Comparison of ENCODE assay signal across 8 cellular contexts in the genomic region with DNA sequence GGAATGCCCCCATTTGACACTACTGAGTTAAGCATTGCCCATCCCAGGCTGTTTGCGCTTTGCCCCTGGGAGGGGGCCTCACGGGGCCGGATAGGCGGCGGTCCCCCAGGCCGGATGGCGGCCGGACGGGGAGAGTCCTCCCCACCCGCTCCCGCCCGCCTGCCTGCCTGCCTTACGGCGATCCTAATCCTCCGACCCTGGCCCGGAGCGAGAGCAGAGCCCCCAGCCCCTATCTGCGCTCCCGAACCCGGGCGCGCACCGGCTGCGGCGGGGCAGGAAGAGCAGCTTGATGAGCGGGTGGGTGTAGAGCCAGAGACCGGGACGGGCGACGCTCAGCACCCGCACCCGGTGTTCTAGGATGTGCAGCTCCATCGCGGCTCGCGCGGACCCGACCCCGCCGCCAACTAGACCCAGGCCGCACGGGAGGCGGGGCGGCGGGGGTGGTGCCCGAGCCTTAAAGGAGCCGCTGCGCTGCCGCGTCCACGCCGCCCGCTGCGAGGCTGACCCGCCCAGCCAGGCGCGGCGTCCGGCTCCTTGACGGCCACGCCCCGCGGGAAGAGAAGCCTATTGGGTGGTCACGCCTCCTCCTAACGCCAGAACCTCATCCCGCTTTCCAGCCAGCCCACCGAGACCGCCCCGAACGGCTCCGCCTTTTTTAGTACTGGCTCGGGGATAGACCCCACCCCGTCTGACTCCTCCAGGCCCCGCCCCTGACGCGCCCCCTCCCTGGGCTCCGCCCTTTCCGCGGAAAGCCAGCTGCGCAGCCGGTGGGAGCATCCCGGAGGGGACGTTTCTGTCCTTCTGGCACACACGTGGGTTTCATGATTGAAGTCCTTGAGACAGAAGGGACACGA. TPM values are rescaled to one million over a fixed set of nuclear protein-coding genes. Genes with fewer than 3 reads are reported as not detected.
DNase-seq lines count a peak whose midpoint lies in the region; ATAC-seq, FAIRE-seq and TF ChIP-seq lines count a peak whose summit lies in the region.

CASTOR1 (minus strand) TSS at position 380 of the 854 bp plus-strand sequence; CDS start at position 372, 8 bp downstream.

- 0% methylated on average over 9 of the region's 85 CpGs for WGBS in A549 (ENCODE audit: missing lambda C conversion rate)
- 1% methylated on average over 19 of the region's 85 CpGs for whole genome bisulfite sequencing in mammary epithelial cell (ENCODE audit: low coverage, missing lambda C conversion rate)
- 0 to 1% (median 1%) methylated on average over 45 to 85 of the region's 85 CpGs for WGBS in small intestine, 3 donors

- intact Hi-C loops in mammary epithelial cell (cut with micrococcal nuclease): loop anchor here (2.0 kb wide), 1 partner anchor 15 kb away; no protein-coding TSS in a partner anchor

- H3K4me3 ChIP-seq in A549 (peak within 1 kb of the TSS; percentile 72), WERI-Rb-1 (ENCODE audit: low read depth, low read length) (peak within 1 kb of the TSS; percentile 71), mammary epithelial cell (replicated peaks in 1 of 3; ENCODE audit: insufficient read depth in 1 of 3, low read depth in 2 of 3, low read length in 3 of 3) (peak within 1 kb of the TSS; percentile 64 to 91 (median 71)), small intestine (ENCODE audit: low read depth in 1 of 2, low read length in 2 of 2) (peak within 1 kb of the TSS; percentile 66 to 70)

- DNase-seq in A549 (ENCODE audit: low read depth in 1 of 2, low spot score in 1 of 2): peak; percentile 96
- peak; percentile 88 for DNase-seq in NCI-H2196 (lab: John Stamatoyannopoulos, UW; ENCODE audit: unreplicated experiment)
- DNase-seq in WERI-Rb-1: peak; percentile 98
- peak; percentile 97 for DNase-seq in mammary epithelial cell
- peak; percentile 99 for DNase-seq in iPS-NIHi11 (ENCODE audit: low spot score)
- DNase-seq in small intestine: peak; percentile 96

- peak within 1 kb of the TSS; percentile 74 for H2AFZ ChIP-seq in mammary epithelial cell (ENCODE audit: low read depth, low read length)

- H3K27ac ChIP-seq in A549 (peak within 1 kb of the TSS; percentile 76 to 92), WERI-Rb-1 (peak within 1 kb of the TSS; percentile 12), mammary epithelial cell (ENCODE audit: insufficient read depth, low read depth, low read length) (peak within 1 kb of the TSS; percentile 22), small intestine (ENCODE audit: low read depth in 1 of 2, low read length in 1 of 2) (peak within 1 kb of the TSS; percentile 2 to 75)

- no peak for TF ChIP-seq CTCF in A549 (IDR thresholded peaks at IDR 0.05)
- TF ChIP-seq CTCF in WERI-Rb-1 (IDR thresholded peaks at IDR 0.05; ENCODE audit: low read depth, low read length): no peak
- TF ChIP-seq CTCF in mammary epithelial cell (conservative IDR thresholded peaks at IDR 0.05 in 1 of 2, IDR thresholded peaks at IDR 0.05 in 1 of 2; ENCODE audit: extremely low read depth in 1 of 2, insufficient read depth in 1 of 2, low read depth in 1 of 2, low read length in 2 of 2): no peak

- no TSS peak for BruUV-seq in mammary epithelial cell (replicated peaks; lab: Mats Ljungman, UMichigan)

- no peak for TF ChIP-seq RAD21 in A549 (conservative IDR thresholded peaks at IDR 0.05 in 1 of 2, IDR thresholded peaks at IDR 0.05 in 1 of 2)

- ATAC-seq in A549 (peak; percentile 74 to 80), GM18867 (IDR thresholded peaks at IDR 0.05; ENCODE audit: unreplicated experiment) (peak; percentile 71), HG03097 (IDR thresholded peaks at IDR 0.05; ENCODE audit: low FRiP score, unreplicated experiment) (peak; percentile 60)

- H3K79me2 ChIP-seq in mammary epithelial cell (ENCODE audit: insufficient read depth, low read length): no peaks in the 10 kb centered on the region

- dilution Hi-C loops in mammary epithelial cell (cut with HindIII; ENCODE audit: low sequenced_read_pairs): loop anchor here (5.0 kb wide), 3 partner anchors 47 to 252 kb away; no protein-coding TSS in a partner anchor

- H3K9ac ChIP-seq in mammary epithelial cell (ENCODE audit: insufficient read depth, low read length): peak within 1 kb of the TSS; percentile 59

- H3K9me3 ChIP-seq in A549: no peaks in the 10 kb centered on the region
- no peaks in the 10 kb centered on the region for H3K9me3 ChIP-seq in WERI-Rb-1 (ENCODE audit: severe bottlenecking)
- no peaks in the 10 kb centered on the region for H3K9me3 ChIP-seq in mammary epithelial cell (replicated peaks; ENCODE audit: insufficient read depth, low read length)
- H3K9me3 ChIP-seq in small intestine (ENCODE audit: control insufficient read depth, low read depth): no peaks in the 10 kb centered on the region

- no peak for TF ChIP-seq EP300 in A549 (IDR thresholded peaks at IDR 0.05)

- H3K36me3 ChIP-seq in WERI-Rb-1: peaks cover 23% of the 10 kb centered on the region
- peaks cover 4% of the 10 kb centered on the region for H3K36me3 ChIP-seq in mammary epithelial cell (ENCODE audit: insufficient read depth, low read length)
- peaks cover 4 to 12% of the 10 kb centered on the region in 2 donors for H3K36me3 ChIP-seq in small intestine (ENCODE audit: control insufficient read depth in 2 of 2, insufficient read depth in 2 of 2, low read length in 2 of 2)

- peaks cover 40% of the 10 kb centered on the region for H3K4me1 ChIP-seq in A549
- peaks cover 35% of the 10 kb centered on the region for H3K4me1 ChIP-seq in mammary epithelial cell (ENCODE audit: insufficient read depth, low read length)
- peaks cover 0 to 3% of the 10 kb centered on the region in 2 donors for H3K4me1 ChIP-seq in small intestine (ENCODE audit: control insufficient read depth in 2 of 2, insufficient read depth in 1 of 2, low read depth in 1 of 2, low read length in 1 of 2)

- H3K4me2 ChIP-seq in A549: peak within 1 kb of the TSS; percentile 92
- H3K4me2 ChIP-seq in mammary epithelial cell (ENCODE audit: insufficient read depth, low read depth, low read length): peak within 1 kb of the TSS; percentile 79

- in situ Hi-C loops in mammary epithelial cell (cut with MboI; ENCODE audit: low sequenced_read_pairs in 2 of 2): loop anchor here (10.0 kb wide), 4 partner anchors 45 to 185 kb away; partner anchors contain the start of genes RNF215 (in 1 of the 2) and SEC14L2 (in 1 of the 2)

- no peak for FAIRE-seq in A549 (lab: Jason Lieb, UNC)
- no peak for FAIRE-seq in small intestine (lab: Jason Lieb, UNC)

- CTCF ChIA-PET in A549 (lab: Yijun Ruan, JAX) (interaction anchor here (1.1 to 3.8 kb wide), 16 partner anchors 11 to 268 kb away, joined by 3 to 37 read pairs (median 10); partner anchors contain the start of genes MTFP1 and RNF215), mammary epithelial cell (lab: Charles Lee; ENCODE audit: low non-redundant PET) (interaction anchor here (0.6 to 2.4 kb wide), 3 partner anchors 38 to 98 kb away, joined by 4 to 24 read pairs (median 18); partner anchors contain the start of genes RNF215 and TBC1D10A)

- TF ChIP-seq POLR2A in A549 (IDR thresholded peaks at IDR 0.05; ENCODE audit: low read length): peak; percentile 36; the same call in 1 of the 2 replicates

- no peaks in the 10 kb centered on the region for H4K20me1 ChIP-seq in mammary epithelial cell (ENCODE audit: insufficient read depth, low read length)

- H3K27me3 ChIP-seq in WERI-Rb-1 (ENCODE audit: insufficient read depth, low read depth, severe bottlenecking) (no peaks in the 10 kb centered on the region), mammary epithelial cell (ENCODE audit: insufficient read depth, low read length) (no peaks in the 10 kb centered on the region), small intestine (ENCODE audit: control insufficient read depth in 2 of 2, insufficient read depth in 2 of 2, low read length in 2 of 2) (no peaks in the 10 kb centered on the region)

- POLR2A ChIA-PET in A549 (lab: Yijun Ruan, JAX): interaction anchor here (0.6 to 1.6 kb wide), 3 partner anchors 68 to 399 kb away, joined by 3 to 6 read pairs (median 4); partner anchors contain the start of genes CCDC157 and SF3A1

TF ChIP-seq in A549, 52 proteins besides CTCF, POLR2A, EP300 and RAD21:
- TF ChIP-seq PHF8 (IDR thresholded peaks at IDR 0.05; ENCODE audit: borderline replicate concordance, low read depth) (0 out of 2 replicates have a peak, but pooled peaks have one; percentile 21), ZC3H11A (IDR thresholded peaks at IDR 0.05) (no peak), MAX (IDR thresholded peaks at IDR 0.05) (peak; percentile 24; the same call in 1 of the 2 replicates), JUN (IDR thresholded peaks at IDR 0.05) (peak in 1 of 2 experiments; percentile 57; a peak in 2 of 5 replicates)

RNA-seq across cellular contexts. Expression of gene CASTOR1, which starts in this region (rescaled TPM):
- polyA plus RNA-seq in A549 (2011; rRNA removed): 11.3 and 12.2 TPM in 2 replicates
- polyA plus RNA-seq in A549 (2012; cell fraction: cytosol; rRNA removed): 15.9 and 17.8 TPM in 2 replicates
- 32.2 and 52.9 TPM in 2 replicates for polyA plus RNA-seq in A549 (2012; cell fraction: nucleus; rRNA removed)
- 4.7 to 6.6 TPM (median 5.5 TPM) in 3 replicates for polyA plus RNA-seq in A549 (2017; fragmentation: RNase III; extraction: RNeasy Plus Mini Kit Qiagen cat#74134 plus additional on column Dnase treatment)
- 6.0 and 9.2 TPM in 2 replicates for polyA minus RNA-seq in A549 (2011; rRNA and poly(A)+ RNA removed)
- total RNA-seq in mammary epithelial cell: 1 to 10 TPM; 8.7 to 9.7 TPM
- 6.3 TPM for polyA plus RNA-seq in mammary epithelial cell
- 9.4 TPM for polyA minus RNA-seq in mammary epithelial cell
- polyA plus RNA-seq in small intestine: 1 to 10 TPM; 2.0 to 7.0 (median 2.2) TPM

Comparison
In these comparisons a context has a peak if more than half of its experiments do, and no peak if none do; other contexts are left out.
1. Peak in every context shown above with its lines: DNase-seq, ATAC-seq, H3K4me3 ChIP-seq and H3K27ac ChIP-seq.
2. H3K27ac ChIP-seq: peak in every context shown above with its lines; median percentile 84 in A549; 38 in small intestine; 22 in mammary epithelial cell; 12 in WERI-Rb-1.